In the genomic region with DNA sequence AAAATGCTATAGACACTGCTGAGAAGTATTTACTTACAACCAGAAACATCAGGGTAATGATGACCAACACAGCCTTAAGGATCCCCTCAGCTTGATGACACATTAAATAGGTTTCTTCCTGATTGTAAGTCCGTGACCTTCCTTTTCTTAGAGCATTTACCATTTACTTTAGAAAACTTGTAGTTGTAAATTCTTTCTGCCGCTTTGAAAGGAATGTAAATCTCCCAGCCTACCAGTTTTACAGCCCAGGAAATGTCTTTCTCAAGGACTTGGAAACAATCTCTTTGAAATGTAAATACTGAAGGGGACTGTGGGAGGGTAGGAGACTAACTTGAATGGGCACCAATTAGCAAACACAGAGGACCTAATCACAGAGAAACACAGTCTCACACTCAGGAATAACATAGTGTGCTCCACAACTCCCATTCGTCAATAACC, we compare ENCODE assay signal across 25 cellular contexts.
DNase-seq lines count a peak whose midpoint lies in the region; ATAC-seq and TF ChIP-seq lines count a peak whose summit lies in the region.
"Had no signal": no experiment of that assay in that cellular context is flagged by ENCODE, and none has a peak within 500 bp of the region (broad histone marks: within the 10 kb centered on the region; RNA-seq: fewer than 3 reads in every experiment).

No MANE protein-coding gene starts in this region.

- no peaks in the 10 kb centered on the region for H3K9me3 ChIP-seq in H9 (ENCODE audit: control insufficient read depth, low read depth, low read length)
- H3K9me3 ChIP-seq in iPS-15b (ENCODE audit: control insufficient read depth, insufficient read depth, low read length), result no peaks in the 10 kb centered on the region
- H3K9me3 ChIP-seq: MG63, SJCRH30, suprapubic skin had no signal

- no peak overlapping the region for H2BK15ac ChIP-seq in H9 (ENCODE audit: low read depth, low read length)

- H3K9me3 Mint-ChIP-seq in H9 (peaks cover 3 to 7% of the 10 kb centered on the region in 2 experiments; a peak in 2 of 5 replicates), neural crest cell (peaks cover 4% of the 10 kb centered on the region)
- H3K9me3 Mint-ChIP-seq: activated naive CD4-positive, alpha-beta T cell treated with anti-CD3 and anti-CD28 coated beads, Interleukin-2, amount 50 U/mL, for 24 hours; T-helper 1 cell treated with Interleukin-12 subunit alpha and Interleukin-12 subunit beta and Interleukin-4 antibody, amounts not matched to agents 30 μg/mL and 1 μg/mL, for 36 hours had no signal

- H4K5ac ChIP-seq in H9 (ENCODE audit: insufficient read length, low read depth, low read length), result no peak overlapping the region

- H3K27me3 Mint-ChIP-seq in H9 (ENCODE audit: low read depth) (peaks cover 82% of the 10 kb centered on the region), neural crest cell (ENCODE audit: low read depth) (no peaks in the 10 kb centered on the region)
- H3K27me3 Mint-ChIP-seq: activated naive CD4-positive, alpha-beta T cell treated with anti-CD3 and anti-CD28 coated beads, Interleukin-2, amount 50 U/mL, for 24 hours had no signal

- no peak overlapping the region for H3K14ac ChIP-seq in H9 (ENCODE audit: insufficient read depth, low read length)

- H4K8ac ChIP-seq in H9 (replicated peaks; ENCODE audit: insufficient read length, low read depth, low read length), result no peak overlapping the region

- H3K27ac Mint-ChIP-seq in H9 (peak overlapping the region in 2 of 3 experiments; percentile 30 to 94; a peak in 3 of 7 replicates), neural crest cell (ENCODE audit: unreplicated experiment) (peak overlapping the region; percentile 32)
- H3K27ac Mint-ChIP-seq: activated naive CD4-positive, alpha-beta T cell treated with anti-CD3 and anti-CD28 coated beads, Interleukin-2, amount 50 U/mL, for 24 hours; activated T-cell treated with anti-CD3 and anti-CD28 coated beads, Interleukin-2, amount 50 U/mL, for 72 hours; CD14-positive monocyte; HFFc6; T-helper 1 cell treated with Interleukin-12 subunit alpha and Interleukin-12 subunit beta and Interleukin-4 antibody, amounts not matched to agents 30 μg/mL and 1 μg/mL, for 36 hours had no signal

- DNase-seq in H9, result peak; percentile 62
- DNase-seq in NCI-H510A treated with DMSO at 0.1 percent for 48 hours (lab: John Stamatoyannopoulos, UW), result peak; percentile 98
- no peak for DNase-seq in neural crest cell (ENCODE audit: low read depth, low spot score)
- no peak for DNase-seq in RPMI8226
- no peak for DNase-seq in NCI-H524 treated with DMSO at 0.1 percent for 48 hours (lab: John Stamatoyannopoulos, UW)
- DNase-seq: activated CD4-positive, CD25-positive, alpha-beta regulatory T cell; activated T-cell treated with anti-CD3 and anti-CD28 coated beads, Interleukin-2, amount 50 U/mL, for 72 hours; effector memory CD4-positive, alpha-beta T cell; HFFc6; kidney; MG63; midbrain; NCI-H2029; OCI-M1; SJCRH30; spleen; stimulated activated CD8-positive, alpha-beta memory T cell treated with anti-CD3 and anti-CD28 coated beads, Interleukin-4, amount 100 ng/mL, for 48 hours had no signal

- H3K27ac ChIP-seq in H9 (ENCODE audit: insufficient read length, low read depth, low read length), result peak overlapping the region; percentile 44
- H3K27ac ChIP-seq: HL-60, SJCRH30, spleen, suprapubic skin had no signal

- H3K9ac ChIP-seq in H9 (ENCODE audit: extremely low read depth, insufficient read length, low read length) (no peak overlapping the region), iPS-15b (ENCODE audit: low read depth, low read length) (no peak overlapping the region)

- H3K4me3 Mint-ChIP-seq in H9 (peak overlapping the region in 1 of 2 experiments; percentile 38; a peak in 1 of 5 replicates), neural crest cell (no peak overlapping the region)
- H3K4me3 Mint-ChIP-seq: activated naive CD4-positive, alpha-beta T cell treated with anti-CD3 and anti-CD28 coated beads, Interleukin-2, amount 50 U/mL, for 24 hours; activated T-cell treated with anti-CD3 and anti-CD28 coated beads, Interleukin-2, amount 50 U/mL, for 72 hours; CD14-positive monocyte; HFFc6; T-helper 1 cell treated with Interleukin-12 subunit alpha and Interleukin-12 subunit beta and Interleukin-4 antibody, amounts not matched to agents 30 μg/mL and 1 μg/mL, for 36 hours had no signal

- no peak overlapping the region for H2BK120ac ChIP-seq in H9 (ENCODE audit: low read depth, low read length, poor library complexity, severe bottlenecking)

- H3K4me3 ChIP-seq in iPS-15b (ENCODE audit: low read depth, low read length), result peak overlapping the region; percentile 18
- H3K4me3 ChIP-seq: MG63, SJCRH30, spleen, suprapubic skin had no signal

- H3K23ac ChIP-seq in H9 (ENCODE audit: insufficient read length, low read depth, low read length), result no peak overlapping the region

- H2BK12ac ChIP-seq in H9 (ENCODE audit: insufficient read length, low read depth, low read length), result no peak overlapping the region

- H3K36me3 ChIP-seq in iPS-15b (ENCODE audit: control insufficient read depth, insufficient read depth, low read length), result no peaks in the 10 kb centered on the region
- H3K36me3 ChIP-seq: MG63, SJCRH30, spleen, suprapubic skin had no signal

- no peak overlapping the region for H2BK5ac ChIP-seq in H9 (ENCODE audit: insufficient read length, low read length)

- H3K36me3 Mint-ChIP-seq in H9 (ENCODE audit: insufficient read depth in 1 of 3, low read depth in 3 of 3) (peaks cover 3 to 6% (median 5%) of the 10 kb centered on the region in 3 experiments; a peak in 3 of 7 replicates), neural crest cell (ENCODE audit: low read depth) (no peaks in the 10 kb centered on the region)
- H3K36me3 Mint-ChIP-seq: activated naive CD4-positive, alpha-beta T cell treated with anti-CD3 and anti-CD28 coated beads, Interleukin-2, amount 50 U/mL, for 24 hours; CD14-positive monocyte had no signal

- peaks cover 24 to 29% of the 10 kb centered on the region in 2 experiments for H3K4me1 Mint-ChIP-seq in H9
- H3K4me1 Mint-ChIP-seq in neural crest cell, result peaks cover 22% of the 10 kb centered on the region
- H3K4me1 Mint-ChIP-seq: activated naive CD4-positive, alpha-beta T cell treated with anti-CD3 and anti-CD28 coated beads, Interleukin-2, amount 50 U/mL, for 24 hours; CD14-positive monocyte had no signal

- no peak overlapping the region for H3T11ph ChIP-seq in H9 (ENCODE audit: low read length)

- no peak overlapping the region for H4K91ac ChIP-seq in H9 (ENCODE audit: insufficient read length, low read depth, low read length)

- H4K20me1 ChIP-seq in H9 (ENCODE audit: control insufficient read depth, insufficient read depth, insufficient read length), result no peaks in the 10 kb centered on the region

- H2BK20ac ChIP-seq in H9 (ENCODE audit: low read depth, low read length, poor library complexity, severe bottlenecking), result no peak overlapping the region

- no peak overlapping the region for H3K4ac ChIP-seq in H9 (ENCODE audit: low read depth, low read length)

- H2AK5ac ChIP-seq in H9 (ENCODE audit: insufficient read length, low read length), result no peak overlapping the region

- TF ChIP-seq CTCF in H9 (conservative IDR thresholded peaks at IDR 0.05) (no peak), neural crest cell (conservative IDR thresholded peaks at IDR 0.05) (no peak)

- H3K27me3 ChIP-seq in H9 (ENCODE audit: insufficient read depth, low read length), result no peaks in the 10 kb centered on the region; the same call in 1 of the 2 replicates
- H3K27me3 ChIP-seq in iPS-15b (ENCODE audit: control insufficient read depth, insufficient read depth, low read length), result peaks cover 19% of the 10 kb centered on the region
- H3K27me3 ChIP-seq: MG63, SJCRH30, spleen, suprapubic skin had no signal

- no peaks in the 10 kb centered on the region for H3K79me2 ChIP-seq in H9 (ENCODE audit: insufficient read depth, low read length)

- no peak overlapping the region for H3K18ac ChIP-seq in H9 (ENCODE audit: insufficient read length, low read depth, low read length)

- H3K4me1 ChIP-seq in H9 (ENCODE audit: insufficient read depth, low read length) (peaks cover 4% of the 10 kb centered on the region; the same call in 1 of the 2 replicates), iPS-15b (ENCODE audit: control insufficient read depth, insufficient read depth, low read length) (peaks cover 17% of the 10 kb centered on the region)
- H3K4me1 ChIP-seq: SJCRH30, spleen, suprapubic skin had no signal

- H3K4me2 ChIP-seq in H9 (ENCODE audit: insufficient read depth, insufficient read length, low read length), result peak overlapping the region; percentile 16

- no peak overlapping the region for H3K56ac ChIP-seq in H9 (ENCODE audit: insufficient read length, low read depth, low read length)

- H3K23me2 ChIP-seq in H9 (ENCODE audit: insufficient read length, low read depth, low read length, poor library complexity, severe bottlenecking), result no peaks in the 10 kb centered on the region

- ATAC-seq in GM18502 (IDR thresholded peaks at IDR 0.05; ENCODE audit: poor library complexity, unreplicated experiment) (no peak), GM18517 (IDR thresholded peaks at IDR 0.05; ENCODE audit: unreplicated experiment) (no peak)
- ATAC-seq: activated T-cell treated with anti-CD3 and anti-CD28 coated beads, Interleukin-2, amount 50 U/mL, for 72 hours had no signal

- no peaks in the 10 kb centered on the region for H3K79me1 ChIP-seq in H9 (ENCODE audit: insufficient read depth, low read depth, low read length, poor library complexity, severe bottlenecking)

- H2AFZ ChIP-seq in H9 (ENCODE audit: low read length), result no peak overlapping the region

- no CpG with 5 or more reads among the region's 3 CpGs for WGBS in H9 (ENCODE audit: extremely low coverage, insufficient read length, low lambda C conversion rate)

Comparison
In these comparisons a context has a peak if more than half of its experiments do, and no peak if none do; other contexts are left out.
1. DNase-seq: peak in H9 (single experiment) and NCI-H510A treated with DMSO at 0.1 percent for 48 hours (single experiment); none in neural crest cell (single experiment), RPMI8226 (single experiment) and NCI-H524 treated with DMSO at 0.1 percent for 48 hours (single experiment).